ENCODE assay signal across 29 cellular contexts in the genomic region with DNA sequence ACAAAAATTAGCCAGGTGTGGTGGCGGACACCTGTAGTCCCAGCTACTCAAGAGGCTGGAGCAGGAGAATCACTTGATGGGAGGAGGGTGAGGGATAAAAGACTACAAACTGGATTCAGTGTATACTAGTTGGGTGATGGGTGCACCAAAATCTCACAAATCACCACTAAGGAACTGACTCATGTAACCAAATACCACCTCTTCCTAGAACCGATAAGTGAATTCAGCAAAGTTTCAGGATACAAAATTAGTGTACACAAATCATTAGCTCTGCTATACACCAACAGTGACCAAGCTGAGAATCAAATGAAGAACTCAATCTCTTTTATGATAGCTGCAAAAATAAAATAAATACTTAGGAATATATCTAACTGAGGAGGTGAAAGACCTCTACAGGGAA. TPM values are rescaled to one million over a fixed set of nuclear protein-coding genes. Genes with fewer than 3 reads are reported as not detected.
"Had no signal": no experiment of that assay in that cellular context is flagged by ENCODE, and none has a peak within 500 bp of the region (broad histone marks: within the 10 kb centered on the region; RNA-seq: fewer than 3 reads in every experiment).

No MANE protein-coding gene starts in this region.

- H3K4me3 Mint-ChIP-seq: dendritic cell treated with granulocyte-macrophage colony-stimulating factor and Interleukin-4, amounts not matched to agents 40 ng/mL and 50 ng/mL, for 4 days; effector memory CD8-positive, alpha-beta T cell; endodermal cell had no signal

- H3K9me3 Mint-ChIP-seq: dendritic cell treated with granulocyte-macrophage colony-stimulating factor and Interleukin-4, amounts not matched to agents 40 ng/mL and 50 ng/mL, for 4 days; effector memory CD8-positive, alpha-beta T cell had no signal

- H3K4me3 ChIP-seq: colonic mucosa, coronary artery, dorsolateral prefrontal cortex, esophagus muscularis mucosa, esophagus squamous epithelium, gastroesophageal sphincter, heart left ventricle, heart right ventricle had no signal

- H3K27ac Mint-ChIP-seq: dendritic cell treated with granulocyte-macrophage colony-stimulating factor and Interleukin-4, amounts not matched to agents 40 ng/mL and 50 ng/mL, for 4 days; effector memory CD8-positive, alpha-beta T cell; endodermal cell had no signal

- H3K36me3 ChIP-seq: colonic mucosa, esophagus muscularis mucosa, esophagus squamous epithelium, gastroesophageal sphincter, heart left ventricle, heart right ventricle had no signal

- H3K4me1 ChIP-seq: colonic mucosa, esophagus muscularis mucosa, foreskin keratinocyte, gastroesophageal sphincter had no signal

- ATAC-seq: effector memory CD8-positive, alpha-beta T cell; esophagus mucosa; foreskin keratinocyte; gastroesophageal sphincter; heart left ventricle; heart right ventricle had no signal

- H3K9me3 ChIP-seq: colonic mucosa, esophagus muscularis mucosa, esophagus squamous epithelium, gastroesophageal sphincter, heart right ventricle had no signal

- DNase-seq: colonic mucosa; cortex of kidney; dermis blood vessel endothelial cell; dorsolateral prefrontal cortex; effector CD4-positive, alpha-beta T cell; effector CD8-positive, alpha-beta T cell; effector memory CD4-positive, alpha-beta T cell; effector memory CD8-positive, alpha-beta T cell; endodermal cell; erythroblast; esophagus squamous epithelium; foreskin fibroblast; foreskin keratinocyte; foreskin melanocyte; glutamatergic neuron; head of caudate nucleus; heart left ventricle; heart right ventricle had no signal

- H3K27ac ChIP-seq: colonic mucosa, coronary artery, dorsolateral prefrontal cortex, epithelial cell of prostate, esophagus muscularis mucosa, esophagus squamous epithelium, foreskin keratinocyte, gastroesophageal sphincter, heart left ventricle, heart right ventricle had no signal

- H3K4me1 Mint-ChIP-seq: endodermal cell had no signal

- H3K27me3 ChIP-seq: colonic mucosa, dorsolateral prefrontal cortex, esophagus muscularis mucosa, esophagus squamous epithelium, gastroesophageal sphincter, heart left ventricle, heart right ventricle had no signal

RNA-seq across cellular contexts. Expression of a gene that starts 23.0 kb away (rescaled TPM):
- total RNA-seq: dermis blood vessel endothelial cell, dermis microvascular lymphatic vessel endothelial cell, endodermal cell, endothelial cell of umbilical vein, epithelial cell of proximal tubule, fibroblast of villous mesenchyme, frontal cortex had no signal
